Comparison of ENCODE assay signal across 9 cellular contexts in the genomic region with DNA sequence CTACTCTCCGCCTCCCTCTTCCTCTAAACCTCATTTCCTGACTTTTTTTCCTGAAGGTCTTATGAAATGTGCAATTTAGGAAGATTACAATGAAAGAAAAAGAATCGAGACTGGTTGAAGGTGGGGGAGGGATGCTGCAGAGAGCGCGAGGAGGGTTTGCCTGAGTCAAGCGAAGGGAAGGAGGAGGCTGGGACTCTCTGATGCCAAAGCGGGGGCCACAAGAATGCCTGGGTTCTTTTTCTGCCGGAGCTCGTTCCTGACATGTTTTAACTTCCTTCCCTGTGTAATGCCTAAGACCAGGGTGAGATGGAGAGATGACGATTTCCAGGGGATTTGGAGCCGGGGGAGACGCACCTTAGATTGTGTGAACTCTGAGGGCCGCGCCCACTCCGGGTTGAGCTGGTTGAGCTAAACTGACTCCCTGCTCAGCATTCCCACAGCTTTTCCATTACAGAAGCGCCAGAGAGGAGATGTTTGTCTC.
DNase-seq lines count a peak whose midpoint lies in the region; ATAC-seq and TF ChIP-seq lines count a peak whose summit lies in the region.
"Had no signal": no experiment of that assay in that cellular context is flagged by ENCODE, and none has a peak within 500 bp of the region (broad histone marks: within the 10 kb centered on the region; RNA-seq: fewer than 3 reads in every experiment).

No MANE protein-coding gene starts in this region.

- no peak for TF ChIP-seq CTCF in AG04449 (IDR thresholded peaks at IDR 0.05; ENCODE audit: insufficient read depth, low read length, missing control alignments)
- no peak for TF ChIP-seq CTCF in Peyer's patch (IDR thresholded peaks at IDR 0.05)
- no peak for TF ChIP-seq CTCF in glutamatergic neuron (IDR thresholded peaks at IDR 0.05; ENCODE audit: partially characterized antibody, unreplicated experiment)
- TF ChIP-seq CTCF in omental fat pad (IDR thresholded peaks at IDR 0.05): no peak
- TF ChIP-seq CTCF in MM.1S (IDR thresholded peaks at IDR 0.05; ENCODE audit: low read length): no peak

- peaks cover 7% of the 10 kb centered on the region for H3K9me3 Mint-ChIP-seq in glutamatergic neuron (ENCODE audit: unreplicated experiment)
- peaks cover 5% of the 10 kb centered on the region for H3K9me3 Mint-ChIP-seq in activated T-cell treated with anti-CD3 and anti-CD28 coated beads, Interleukin-2, amount 50 U/mL, for 24 hours

- peaks cover 3% of the 10 kb centered on the region for H3K4me1 Mint-ChIP-seq in glutamatergic neuron (ENCODE audit: low read depth, unreplicated experiment)
- peaks cover 4% of the 10 kb centered on the region for H3K4me1 Mint-ChIP-seq in activated T-cell treated with anti-CD3 and anti-CD28 coated beads, Interleukin-2, amount 50 U/mL, for 24 hours (ENCODE audit: low read depth)

- no peak for TF ChIP-seq POLR2A in Peyer's patch (IDR thresholded peaks at IDR 0.05)

- peak overlapping the region in 3 of 4 donors; percentile 40 to 90 (median 55) for H3K27ac ChIP-seq in Peyer's patch
- no peak overlapping the region for H3K27ac ChIP-seq in MM.1S (ENCODE audit: low read length)

- H3K4me2 ChIP-seq in MM.1S (ENCODE audit: low read depth, low read length): no peak overlapping the region

- H3K4me3 ChIP-seq in AG04449 (ENCODE audit: low read depth, low read length): peak overlapping the region; percentile 55
- peak overlapping the region in 3 of 4 donors; percentile 15 to 45 (median 22) for H3K4me3 ChIP-seq in Peyer's patch
- H3K4me3 ChIP-seq in MM.1S (ENCODE audit: low read length): no peak overlapping the region

- H3K9me3 ChIP-seq in Peyer's patch (no peaks in the 10 kb centered on the region), MM.1S (replicated peaks; ENCODE audit: insufficient read depth, low read length) (no peaks in the 10 kb centered on the region)

- H3K9ac ChIP-seq in MM.1S (ENCODE audit: low read length): no peak overlapping the region

- H4K20me1 ChIP-seq in MM.1S (ENCODE audit: insufficient read depth, low read length): no peaks in the 10 kb centered on the region

- peak; percentile 58 for ATAC-seq in omental fat pad (ENCODE audit: low FRiP score)

- H3K36me3 Mint-ChIP-seq in glutamatergic neuron (ENCODE audit: unreplicated experiment): peaks cover 12% of the 10 kb centered on the region
- no peaks in the 10 kb centered on the region for H3K36me3 Mint-ChIP-seq in activated T-cell treated with anti-CD3 and anti-CD28 coated beads, Interleukin-2, amount 50 U/mL, for 24 hours (ENCODE audit: low read depth)
- H3K36me3 Mint-ChIP-seq: CD4-positive, CD25-positive, alpha-beta regulatory T cell had no signal

- POLR2A ChIA-PET in AG04449 (lab: Yijun Ruan, JAX): no interaction called here

- H3K27ac Mint-ChIP-seq in glutamatergic neuron (ENCODE audit: unreplicated experiment): peak overlapping the region; percentile 96
- H3K27ac Mint-ChIP-seq in activated T-cell treated with anti-CD3 and anti-CD28 coated beads, Interleukin-2, amount 50 U/mL, for 24 hours: no peak overlapping the region
- H3K27ac Mint-ChIP-seq: CD4-positive, CD25-positive, alpha-beta regulatory T cell had no signal

- no peak for DNase-seq in AG04449 (ENCODE audit: low read depth, low spot score)
- no peak for DNase-seq in Peyer's patch
- DNase-seq in glutamatergic neuron: peak; percentile 41
- DNase-seq in omental fat pad (ENCODE audit: low spot score): no peak
- no peak for DNase-seq in activated T-cell treated with anti-CD3 and anti-CD28 coated beads, Interleukin-2, amount 50 U/mL, for 24 hours
- no peak for DNase-seq in activated CD4-positive, alpha-beta T cell treated with anti-CD3 and anti-CD28 coated beads for 1 hour
- no peak for DNase-seq in stimulated activated CD4-positive, alpha-beta T cell treated with anti-CD3 and anti-CD28 coated beads, Interleukin-4, amount 100 ng/mL, for 24 hours
- no peak for DNase-seq in MM.1S
- DNase-seq: CD4-positive, CD25-positive, alpha-beta regulatory T cell had no signal

- H3K79me2 ChIP-seq in MM.1S (ENCODE audit: low read length): no peaks in the 10 kb centered on the region

- no peaks in the 10 kb centered on the region for H3K36me3 ChIP-seq in Peyer's patch
- H3K36me3 ChIP-seq in MM.1S (replicated peaks; ENCODE audit: insufficient read depth, low read length): no peaks in the 10 kb centered on the region

- H3K4me3 Mint-ChIP-seq in glutamatergic neuron (ENCODE audit: unreplicated experiment): peak overlapping the region; percentile 84
- no peak overlapping the region for H3K4me3 Mint-ChIP-seq in activated T-cell treated with anti-CD3 and anti-CD28 coated beads, Interleukin-2, amount 50 U/mL, for 24 hours
- H3K4me3 Mint-ChIP-seq: CD4-positive, CD25-positive, alpha-beta regulatory T cell had no signal

- no peaks in the 10 kb centered on the region for H3F3A ChIP-seq in MM.1S (ENCODE audit: insufficient read depth, low read length)

- no peak overlapping the region for H2AFZ ChIP-seq in MM.1S (ENCODE audit: low read length)

- CTCF ChIA-PET in AG04449 (lab: Yijun Ruan, JAX): no interaction called here

- no peaks in the 10 kb centered on the region for H3K27me3 ChIP-seq in Peyer's patch
- no peaks in the 10 kb centered on the region for H3K27me3 ChIP-seq in MM.1S (replicated peaks; ENCODE audit: insufficient read depth, low read length)

- peaks cover 5% of the 10 kb centered on the region for H3K27me3 Mint-ChIP-seq in glutamatergic neuron (ENCODE audit: unreplicated experiment)
- H3K27me3 Mint-ChIP-seq in activated T-cell treated with anti-CD3 and anti-CD28 coated beads, Interleukin-2, amount 50 U/mL, for 24 hours: peaks cover 42% of the 10 kb centered on the region

- H3K9me2 ChIP-seq in MM.1S (replicated peaks; ENCODE audit: insufficient read depth, low read length): no peaks in the 10 kb centered on the region

- H3K4me1 ChIP-seq in Peyer's patch: no peaks in the 10 kb centered on the region
- H3K4me1 ChIP-seq in MM.1S (ENCODE audit: low read length): no peaks in the 10 kb centered on the region
